10 cellular contexts compared by ENCODE assay signal in the genomic region with DNA sequence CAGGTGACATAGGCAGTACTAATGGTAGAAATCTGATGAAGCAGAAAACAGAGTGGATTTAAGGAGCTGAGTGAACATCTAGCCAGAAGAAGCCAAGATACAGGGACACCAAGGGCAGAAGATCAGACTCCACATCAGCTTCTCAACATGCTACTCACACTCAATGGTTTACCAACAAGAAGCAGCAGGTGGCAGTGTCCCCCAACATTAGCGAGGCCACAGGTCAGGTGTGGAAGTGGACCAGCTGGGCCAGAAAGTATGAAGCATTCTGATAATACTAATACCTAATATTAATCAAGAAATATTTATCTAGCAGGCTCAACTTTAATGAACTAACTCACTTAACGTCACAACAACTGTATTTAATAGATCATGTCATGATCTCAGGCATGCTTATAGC.
DNase-seq lines count a peak whose midpoint lies in the region; ATAC-seq and TF ChIP-seq lines count a peak whose summit lies in the region.
"Had no signal": no experiment of that assay in that cellular context is flagged by ENCODE, and none has a peak within 500 bp of the region (broad histone marks: within the 10 kb centered on the region; RNA-seq: fewer than 3 reads in every experiment).

No MANE protein-coding gene starts in this region.

- H3K4me2 ChIP-seq in GM23338, result no peak overlapping the region
- H3K4me2 ChIP-seq in mesendoderm (ENCODE audit: low read length), result no peak overlapping the region
- H3K4me2 ChIP-seq: BLaER1 treated with 17β-estradiol and CSF1 and Interleukin-3, amounts not matched to agents 10 nM and 100 nM had no signal

- no peak overlapping the region for H3K27ac Mint-ChIP-seq in GM23338
- H3K27ac Mint-ChIP-seq in activated CD4-positive, alpha-beta memory T cell treated with anti-CD3 and anti-CD28 coated beads for 36 hours, result no peak overlapping the region
- H3K27ac Mint-ChIP-seq: natural killer cell treated with Interleukin-12 subunit alpha and Interleukin-12 subunit beta and Interleukin-15 and Interleukin-18, amount 100 ng/mL, for 72 hours had no signal

- no peaks in the 10 kb centered on the region for H4K20me1 ChIP-seq in GM23338 (replicated peaks; ENCODE audit: insufficient read depth)
- H4K20me1 ChIP-seq: BLaER1 treated with 17β-estradiol and CSF1 and Interleukin-3, amounts not matched to agents 10 nM and 100 nM had no signal

- H3K36me3 ChIP-seq in GM23338 (ENCODE audit: insufficient read depth) (no peaks in the 10 kb centered on the region), MG63 (no peaks in the 10 kb centered on the region), mesendoderm (ENCODE audit: control insufficient read depth, insufficient read depth, low read length) (no peaks in the 10 kb centered on the region)
- H3K36me3 ChIP-seq: BLaER1 treated with 17β-estradiol and CSF1 and Interleukin-3, amounts not matched to agents 10 nM and 100 nM had no signal

- H4K5ac ChIP-seq in mesendoderm (ENCODE audit: low read length), result no peak overlapping the region

- peaks cover 3% of the 10 kb centered on the region for H3K27me3 Mint-ChIP-seq in GM23338 (ENCODE audit: insufficient read depth, low read depth, poor library complexity)
- H3K27me3 Mint-ChIP-seq in activated CD4-positive, alpha-beta memory T cell treated with anti-CD3 and anti-CD28 coated beads for 36 hours, result no peaks in the 10 kb centered on the region
- H3K27me3 Mint-ChIP-seq: natural killer cell treated with Interleukin-12 subunit alpha and Interleukin-12 subunit beta and Interleukin-15 and Interleukin-18, amount 100 ng/mL, for 72 hours had no signal

- H3K27me3 ChIP-seq in GM23338 (ENCODE audit: insufficient read depth) (no peaks in the 10 kb centered on the region), MG63 (no peaks in the 10 kb centered on the region), mesendoderm (ENCODE audit: insufficient read depth, low read length, poor library complexity) (no peaks in the 10 kb centered on the region)
- H3K27me3 ChIP-seq: BLaER1 treated with 17β-estradiol and CSF1 and Interleukin-3, amounts not matched to agents 10 nM and 100 nM had no signal

- POLR2A ChIA-PET in activated CD4-positive, alpha-beta memory T cell treated with anti-CD3 and anti-CD28 coated beads for 36 hours (lab: Charles Lee), result no interaction called here

- DNase-seq in NCI-H1105 treated with DMSO at 0.1 percent for 48 hours (lab: John Stamatoyannopoulos, UW), result peak; percentile 12
- no peak for DNase-seq in NCI-H1105 (lab: John Stamatoyannopoulos, UW)
- peak; percentile 71 for DNase-seq in GM23338 (ENCODE audit: low spot score)
- DNase-seq in MG63, result peak; percentile 20
- peak; percentile 66 for DNase-seq in activated CD4-positive, alpha-beta memory T cell treated with anti-CD3 and anti-CD28 coated beads for 36 hours
- peak; percentile 32 for DNase-seq in effector CD8-positive, alpha-beta T cell (lab: John Stamatoyannopoulos, UW)
- DNase-seq in mesendoderm, result peak; percentile 64
- DNase-seq in stromal cell of bone marrow (ENCODE audit: low read depth), result peak; percentile 47

- intact Hi-C loops in activated CD4-positive, alpha-beta memory T cell treated with anti-CD3 and anti-CD28 coated beads for 36 hours (cut with micrococcal nuclease), result loop anchor here (1.0 to 5.0 kb wide), 2 partner anchors 78 to 573 kb away; no protein-coding TSS in a partner anchor

- no peaks in the 10 kb centered on the region for H3K9me2 ChIP-seq in GM23338 (ENCODE audit: insufficient read depth)

- no peak overlapping the region for H3K4me3 Mint-ChIP-seq in GM23338
- no peak overlapping the region for H3K4me3 Mint-ChIP-seq in activated CD4-positive, alpha-beta memory T cell treated with anti-CD3 and anti-CD28 coated beads for 36 hours
- H3K4me3 Mint-ChIP-seq: natural killer cell treated with Interleukin-12 subunit alpha and Interleukin-12 subunit beta and Interleukin-15 and Interleukin-18, amount 100 ng/mL, for 72 hours had no signal

- no peak overlapping the region for H2BK15ac ChIP-seq in mesendoderm (replicated peaks; ENCODE audit: low read depth)

- no peak overlapping the region for H4K8ac ChIP-seq in mesendoderm (ENCODE audit: low read depth, low read length)

- H3K27ac ChIP-seq in GM23338 (ENCODE audit: low read depth), result no peak overlapping the region
- no peak overlapping the region for H3K27ac ChIP-seq in mesendoderm (ENCODE audit: low read depth, low read length)
- H3K27ac ChIP-seq: BLaER1 treated with 17β-estradiol and CSF1 and Interleukin-3, amounts not matched to agents 10 nM and 100 nM had no signal

- no peak overlapping the region for H3K56ac ChIP-seq in mesendoderm (ENCODE audit: low read length)

- WGBS in mesendoderm (ENCODE audit: extremely low coverage, insufficient coverage, low lambda C conversion rate), result no CpG with 5 or more reads among the region's 2 CpGs

- H3K9me3 Mint-ChIP-seq in GM23338, result no peaks in the 10 kb centered on the region
- H3K9me3 Mint-ChIP-seq in activated CD4-positive, alpha-beta memory T cell treated with anti-CD3 and anti-CD28 coated beads for 36 hours, result no peaks in the 10 kb centered on the region
- H3K9me3 Mint-ChIP-seq: natural killer cell treated with Interleukin-12 subunit alpha and Interleukin-12 subunit beta and Interleukin-15 and Interleukin-18, amount 100 ng/mL, for 72 hours had no signal

- ATAC-seq in GM23338, result peak; percentile 88

- H2BK5ac ChIP-seq in mesendoderm (ENCODE audit: low read length), result no peak overlapping the region

- no peak overlapping the region for H3K18ac ChIP-seq in mesendoderm (ENCODE audit: low read length)

- no peak overlapping the region for H3K23ac ChIP-seq in mesendoderm (ENCODE audit: low read length)

- peaks cover 10% of the 10 kb centered on the region for H3K4me1 Mint-ChIP-seq in GM23338
- no peaks in the 10 kb centered on the region for H3K4me1 Mint-ChIP-seq in activated CD4-positive, alpha-beta memory T cell treated with anti-CD3 and anti-CD28 coated beads for 36 hours (ENCODE audit: low read depth)

- no peak overlapping the region for H2BK120ac ChIP-seq in mesendoderm (ENCODE audit: low read depth, low read length)

- peaks cover 9% of the 10 kb centered on the region for H3K4me1 ChIP-seq in GM23338 (ENCODE audit: insufficient read depth)
- H3K4me1 ChIP-seq in mesendoderm (ENCODE audit: control insufficient read depth, low read depth, low read length), result no peaks in the 10 kb centered on the region
- H3K4me1 ChIP-seq: BLaER1 treated with 17β-estradiol and CSF1 and Interleukin-3, amounts not matched to agents 10 nM and 100 nM had no signal

- no peaks in the 10 kb centered on the region for H3K36me3 Mint-ChIP-seq in GM23338 (ENCODE audit: low read depth)
- no peaks in the 10 kb centered on the region for H3K36me3 Mint-ChIP-seq in activated CD4-positive, alpha-beta memory T cell treated with anti-CD3 and anti-CD28 coated beads for 36 hours
- H3K36me3 Mint-ChIP-seq: natural killer cell treated with Interleukin-12 subunit alpha and Interleukin-12 subunit beta and Interleukin-15 and Interleukin-18, amount 100 ng/mL, for 72 hours had no signal

- H3K79me2 ChIP-seq in GM23338 (replicated peaks; ENCODE audit: insufficient read depth) (no peaks in the 10 kb centered on the region), mesendoderm (ENCODE audit: control insufficient read depth, insufficient read depth, low read length) (no peaks in the 10 kb centered on the region)

- no peak overlapping the region for H2AK5ac ChIP-seq in mesendoderm (ENCODE audit: low read length)

- no peaks in the 10 kb centered on the region for H3K79me1 ChIP-seq in mesendoderm (ENCODE audit: low read length)

- CTCF ChIA-PET in activated CD4-positive, alpha-beta memory T cell treated with anti-CD3 and anti-CD28 coated beads for 36 hours (lab: Charles Lee), result interaction anchor here (0.7 to 9.6 kb wide), 13 partner anchors 8 to 774 kb away, joined by 3 to 159 read pairs (median 4); no protein-coding TSS in a partner anchor

- H3K4me3 ChIP-seq in GM23338, result no peak overlapping the region
- H3K4me3 ChIP-seq in MG63, result no peak overlapping the region
- no peak overlapping the region for H3K4me3 ChIP-seq in mesendoderm (ENCODE audit: low read length)
- H3K4me3 ChIP-seq: BLaER1 treated with 17β-estradiol and CSF1 and Interleukin-3, amounts not matched to agents 10 nM and 100 nM had no signal

- H2AFZ ChIP-seq in GM23338, result no peak overlapping the region

- TF ChIP-seq CTCF in GM23338 (conservative IDR thresholded peaks at IDR 0.05; ENCODE audit: low read depth in 2 of 2), result peak; percentile 83 to 96

- H3K9me3 ChIP-seq in MG63, result no peaks in the 10 kb centered on the region
- H3K9me3 ChIP-seq: BLaER1 treated with 17β-estradiol and CSF1 and Interleukin-3, amounts not matched to agents 10 nM and 100 nM had no signal

- H3K4ac ChIP-seq in mesendoderm (ENCODE audit: low read depth, low read length), result no peak overlapping the region

- H3K9ac ChIP-seq in mesendoderm (ENCODE audit: low read length), result no peak overlapping the region
- H3K9ac ChIP-seq: BLaER1 treated with 17β-estradiol and CSF1 and Interleukin-3, amounts not matched to agents 10 nM and 100 nM had no signal

- H3F3A ChIP-seq in GM23338 (replicated peaks; ENCODE audit: low read depth), result no peaks in the 10 kb centered on the region
